In genomic region chr20:856361-856775, GRCh38 we compare ENCODE assay signal across 8 cellular contexts. TPM values are rescaled to one million over a fixed set of nuclear protein-coding genes. Genes with fewer than 3 reads are reported as not detected.
DNase-seq lines count a peak whose midpoint lies in the region; ATAC-seq and TF ChIP-seq lines count a peak whose summit lies in the region.

No MANE protein-coding gene starts in this region.

- H3K36me3 ChIP-seq in skeletal muscle satellite cell (ENCODE audit: insufficient read depth, low read length) = no peaks in the 10 kb centered on the region

- H3K4me1 ChIP-seq in skeletal muscle satellite cell (ENCODE audit: control insufficient read depth, insufficient read depth, low read length) = peaks cover 19% of the 10 kb centered on the region

- peak; percentile 78 to 86 for ATAC-seq in activated CD4-positive, CD25-positive, alpha-beta regulatory T cell treated with anti-CD3 and anti-CD28 coated beads, Interleukin-2, amount 50 U/mL, for 24 hours
- ATAC-seq in left ventricle myocardium superior (no peak), GM21737 (IDR thresholded peaks at IDR 0.05; ENCODE audit: unreplicated experiment) (no peak), HG03342 (IDR thresholded peaks at IDR 0.05; ENCODE audit: unreplicated experiment) (no peak)

- TF ChIP-seq POLR2A in lower leg skin (IDR thresholded peaks at IDR 0.05) = no peak

- TF ChIP-seq CTCF in lower leg skin (IDR thresholded peaks at IDR 0.05) = no peak

- DNase-seq in GM04504 (ENCODE audit: low read depth) (peak; percentile 40), dermis blood vessel endothelial cell (peak; percentile 23), left ventricle myocardium superior (no peak), lower leg skin (ENCODE audit: low spot score in 2 of 2) (no peak)

- intact Hi-C loops in left ventricle myocardium superior (cut with micrococcal nuclease) = no loop called here
- intact Hi-C loops in lower leg skin (cut with DNase I; ENCODE audit: low total_unique reads) = no loop called here

- WGBS in lower leg skin, 2 donors = 24 to 42% methylated on average over 11 to 12 of the region's 12 CpGs

- H3K4me3 ChIP-seq in skeletal muscle satellite cell (ENCODE audit: low read length) (peak overlapping the region; percentile 36), lower leg skin (ENCODE audit: low read depth, poor library complexity, severe bottlenecking) (no peak overlapping the region)

- no peaks in the 10 kb centered on the region for H3K9me3 ChIP-seq in skeletal muscle satellite cell (replicated peaks; ENCODE audit: low read length)

- H3K9ac ChIP-seq in skeletal muscle satellite cell (ENCODE audit: low read depth, low read length) = no peak overlapping the region

- H3K4me2 ChIP-seq in skeletal muscle satellite cell (ENCODE audit: low read length) = peak overlapping the region; percentile 72

- no peaks in the 10 kb centered on the region for H3K27me3 ChIP-seq in skeletal muscle satellite cell (ENCODE audit: control insufficient read depth, insufficient read depth, low read length)

RNA-seq across cellular contexts. Expression of gene FAM110A, which starts 22.9 kb away (rescaled TPM):
- 2.7 and 2.9 TPM in 2 replicates for total RNA-seq in dermis blood vessel endothelial cell
- 1.5 and 3.3 TPM in 2 replicates for total RNA-seq in skeletal muscle satellite cell (2012; rRNA removed)
- total RNA-seq in left ventricle myocardium superior = 3.1 TPM
- 100 to 1,000 TPM in 1 of 4 donors, 10 to 100 TPM in 3; 66.3 to 107 (median 82.5) TPM for total RNA-seq in lower leg skin

RNA-seq across cellular contexts. Expression of gene ANGPT4, which starts 59.8 kb away (rescaled TPM):
- total RNA-seq in dermis blood vessel endothelial cell = not detected in 2 replicates
- total RNA-seq in skeletal muscle satellite cell (2012; rRNA removed) = not detected in 2 replicates
- total RNA-seq in left ventricle myocardium superior = 0.05 TPM
- 1 to 10 TPM in 2 of 4 donors, under 1 TPM in 2; 0.80 to 4.2 (median 1.7) TPM for total RNA-seq in lower leg skin

Comparison
In these comparisons a context has a peak if more than half of its experiments do, and no peak if none do; other contexts are left out.
1. DNase-seq: peak in GM04504 (single experiment) and dermis blood vessel endothelial cell (single experiment); none in left ventricle myocardium superior (single experiment) and lower leg skin (0 of 2).
2. ATAC-seq: peak in activated CD4-positive, CD25-positive, alpha-beta regulatory T cell treated with anti-CD3 and anti-CD28 coated beads, Interleukin-2, amount 50 U/mL, for 24 hours (2 of 2); none in left ventricle myocardium superior (single experiment), GM21737 (single experiment) and HG03342 (single experiment).
3. RNA of gene FAM110A, which starts 22.9 kb away (total RNA-seq): 66.3 to 107 TPM in lower leg skin; 3.1 TPM in left ventricle myocardium superior (single experiment) and 2.7 to 2.9 TPM in dermis blood vessel endothelial cell; every median in the first group is over 10 times any median in the second.